18 cellular contexts compared by ENCODE assay signal in the genomic region with DNA sequence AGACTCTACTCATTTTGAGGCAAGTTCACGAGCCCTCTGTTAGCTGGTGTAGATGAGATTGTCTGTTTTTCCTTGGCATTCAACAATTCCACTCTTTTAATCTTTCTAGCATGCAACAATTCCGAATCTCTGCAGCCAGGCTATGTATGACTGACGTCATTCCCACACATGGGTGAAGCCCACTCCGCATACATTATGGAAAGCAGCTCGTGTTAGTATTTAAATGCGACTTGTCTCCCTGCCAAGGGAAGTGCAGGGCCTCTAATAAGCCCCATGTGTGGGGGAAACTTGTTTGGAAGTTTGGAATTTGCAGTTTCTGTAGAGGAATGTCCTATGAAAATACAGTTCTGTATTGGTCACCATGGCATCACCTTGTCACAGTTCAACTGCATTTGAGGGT.
DNase-seq lines count a peak whose midpoint lies in the region; TF ChIP-seq lines count a peak whose summit lies in the region.
"Had no signal": no experiment of that assay in that cellular context is flagged by ENCODE, and none has a peak within 500 bp of the region (broad histone marks: within the 10 kb centered on the region; RNA-seq: fewer than 3 reads in every experiment).

No MANE protein-coding gene starts in this region.

- H3K9ac ChIP-seq in NT2/D1 (ENCODE audit: insufficient read length, low read depth) (no peak overlapping the region), neuronal stem cell (ENCODE audit: low read depth, low read length, poor library complexity) (no peak overlapping the region)

- no peak overlapping the region for H3K14ac ChIP-seq in neuronal stem cell (ENCODE audit: low read length)

- peaks cover 9% of the 10 kb centered on the region for H3K9me3 Mint-ChIP-seq in nephron

- no peak overlapping the region for H3K4me2 ChIP-seq in neuronal stem cell (ENCODE audit: insufficient read depth, low read length, poor library complexity, severe bottlenecking)

- no peak overlapping the region for H3K4me3 Mint-ChIP-seq in nephron

- DNase-seq in DMS 273 (lab: John Stamatoyannopoulos, UW; ENCODE audit: unreplicated experiment) (peak; percentile 52), DMS 273 treated with DMSO at 0.1 percent for 48 hours (lab: John Stamatoyannopoulos, UW) (no peak), NT2/D1 (ENCODE audit: low read depth, low spot score) (peak; percentile 1), fibroblast of gingiva (ENCODE audit: low read depth) (peak; percentile 7), NCI-H2029 (lab: John Stamatoyannopoulos, UW) (no peak), neuronal stem cell (ENCODE audit: low spot score) (no peak)
- no peak for DNase-seq in stimulated activated naive CD4-positive, alpha-beta T cell treated with Interleukin-2 at 50 U/mL for 16 hours (lab: John Stamatoyannopoulos, UW)
- DNase-seq: DMS53, HCEC 1CT, NCI-H1417, NCI-H1930, NCI-H510A, NCI-H82 had no signal

- no peak for TF ChIP-seq CTCF in nephron (IDR thresholded peaks at IDR 0.05; ENCODE audit: unreplicated experiment in 3 of 3)

- H2BK5ac ChIP-seq in neuronal stem cell (ENCODE audit: low read length), result no peak overlapping the region

- H2AFZ ChIP-seq in neuronal stem cell (ENCODE audit: low read length), result no peak overlapping the region

- H3K4me1 ChIP-seq in NT2/D1 (ENCODE audit: insufficient read depth, insufficient read length), result no peaks in the 10 kb centered on the region
- H3K4me1 ChIP-seq in neuronal stem cell (ENCODE audit: control insufficient read depth in 2 of 2, insufficient read depth in 1 of 2, low read depth in 1 of 2, low read length in 2 of 2), result peaks cover 0 to 2% of the 10 kb centered on the region in 2 donors
- H3K4me1 ChIP-seq: SJSA1 had no signal

- H4K8ac ChIP-seq in neuronal stem cell (ENCODE audit: low read depth, low read length), result no peak overlapping the region

- H3K4me1 Mint-ChIP-seq in nephron, result peaks cover 14% of the 10 kb centered on the region

- H3K27me3 ChIP-seq in NT2/D1 (ENCODE audit: insufficient read depth, insufficient read length) (no peaks in the 10 kb centered on the region), neuronal stem cell (ENCODE audit: control insufficient read depth in 3 of 3, insufficient read depth in 3 of 3, low read depth in 1 of 3, low read length in 3 of 3) (no peaks in the 10 kb centered on the region)

- no peak overlapping the region for H4K91ac ChIP-seq in neuronal stem cell (ENCODE audit: low read depth, low read length, poor library complexity)

- no peaks in the 10 kb centered on the region for H3K9me3 ChIP-seq in NT2/D1 (ENCODE audit: insufficient read depth, low read length)
- no peaks in the 10 kb centered on the region for H3K9me3 ChIP-seq in neuronal stem cell (replicated peaks in 1 of 2; ENCODE audit: control insufficient read depth in 2 of 2, insufficient read depth in 1 of 2, low read depth in 1 of 2, low read length in 2 of 2)
- H3K9me3 ChIP-seq: SJSA1 had no signal

- WGBS in neuronal stem cell (ENCODE audit: extremely low coverage in 2 of 2, insufficient read length in 2 of 2, insufficient replicate concordance in 1 of 2), 2 donors, result no CpG with 5 or more reads among the region's 6 CpGs

- H2BK15ac ChIP-seq in neuronal stem cell (ENCODE audit: low read length), result no peak overlapping the region

- H2AK5ac ChIP-seq in neuronal stem cell (ENCODE audit: low read depth, low read length), result no peak overlapping the region

- H3K18ac ChIP-seq in neuronal stem cell (ENCODE audit: low read length), result no peak overlapping the region

- H3K4me3 ChIP-seq in NT2/D1 (ENCODE audit: insufficient read length, low read depth) (no peak overlapping the region), neuronal stem cell (ENCODE audit: low read length in 2 of 2) (no peak overlapping the region)
- H3K4me3 ChIP-seq: K562, SJSA1 had no signal

- no peak overlapping the region for H3K4ac ChIP-seq in neuronal stem cell (ENCODE audit: low read length)

- no peak overlapping the region for H3K23ac ChIP-seq in neuronal stem cell (ENCODE audit: low read depth, low read length, poor library complexity)

- no peaks in the 10 kb centered on the region for H3K36me3 Mint-ChIP-seq in nephron (ENCODE audit: low read depth)

- H3K27ac ChIP-seq in neuronal stem cell (replicated peaks; ENCODE audit: low read length), result no peak overlapping the region
- H3K27ac ChIP-seq: 22Rv1, C4-2B, SJSA1 had no signal

- H3K36me3 ChIP-seq in NT2/D1 (ENCODE audit: insufficient read depth, insufficient read length, low read length) (no peaks in the 10 kb centered on the region), neuronal stem cell (replicated peaks in 1 of 2; ENCODE audit: control insufficient read depth in 2 of 2, insufficient read depth in 2 of 2, low read length in 2 of 2) (no peaks in the 10 kb centered on the region)
- H3K36me3 ChIP-seq: SJSA1 had no signal

- H3K27me3 Mint-ChIP-seq in nephron (ENCODE audit: low read depth), result peaks cover 3% of the 10 kb centered on the region

- no peak overlapping the region for H2BK120ac ChIP-seq in neuronal stem cell (ENCODE audit: low read depth, low read length)

- no peaks in the 10 kb centered on the region for H3K79me1 ChIP-seq in neuronal stem cell (ENCODE audit: low read depth, low read length)

- peak overlapping the region; percentile 42 to 76 (median 76) for H3K27ac Mint-ChIP-seq in nephron

- no peak overlapping the region for H2BK12ac ChIP-seq in neuronal stem cell (ENCODE audit: low read length)

Comparison
In these comparisons a context has a peak if more than half of its experiments do, and no peak if none do; other contexts are left out.
1. DNase-seq: peak in DMS 273 (single experiment), NT2/D1 (single experiment) and fibroblast of gingiva (single experiment); none in DMS 273 treated with DMSO at 0.1 percent for 48 hours (single experiment), NCI-H2029 (single experiment), stimulated activated naive CD4-positive, alpha-beta T cell treated with Interleukin-2 at 50 U/mL for 16 hours (single experiment) and neuronal stem cell (single experiment).